Comparison of ENCODE assay signal across 10 cellular contexts in genomic region chr11:112227471-112227870, GRCh38. TPM values are rescaled to one million over a fixed set of nuclear protein-coding genes. Genes with fewer than 3 reads are reported as not detected.
DNase-seq lines count a peak whose midpoint lies in the region; ATAC-seq, FAIRE-seq and TF ChIP-seq lines count a peak whose summit lies in the region.
"Had no signal": no experiment of that assay in that cellular context is flagged by ENCODE, and none has a peak within 500 bp of the region (broad histone marks: within the 10 kb centered on the region; RNA-seq: fewer than 3 reads in every experiment).

No MANE protein-coding gene starts in this region.

- DNase-seq in SK-N-SH (no peak), pancreas (no peak), KBM-7 (no peak)
- no peak for DNase-seq in activated T-helper 2 cell treated with anti-CD3 and anti-CD28 coated beads, Interferon-gamma antibody, Interleukin-2, Interleukin-4, amounts not matched to agents 10 μg/mL and 5 μg/mL and 100 μg/mL, durations not matched to agents 14 hours and 24 hours and 36 hours (ENCODE audit: low spot score)
- DNase-seq in stimulated activated naive CD8-positive, alpha-beta T cell treated with anti-CD3 and anti-CD28 coated beads, Interleukin-15, amount 100 ng/mL, for 72 hours: no peak
- no peak for DNase-seq in activated CD4-positive, alpha-beta T cell treated with anti-CD3 and anti-CD28 coated beads for 4 hours
- DNase-seq: NCI-H2227 treated with DMSO at 0.1 percent for 48 hours had no signal

- WGBS in SK-N-SH (ENCODE audit: low lambda C conversion rate): 79% methylated on average over 3 of the region's 4 CpGs
- 94% methylated on average over 4 of the region's 4 CpGs for WGBS in pancreas, 2 donors

- peak overlapping the region; percentile 76 for H3K9ac ChIP-seq in SK-N-SH
- no peak overlapping the region for H3K9ac ChIP-seq in iPS-18a (ENCODE audit: low read length)

- H3K27ac Mint-ChIP-seq in activated T-helper 2 cell treated with anti-CD3 and anti-CD28 coated beads, Interferon-gamma antibody, Interleukin-2, Interleukin-4, amounts not matched to agents 10 μg/mL and 5 μg/mL and 100 μg/mL, durations not matched to agents 14 hours and 24 hours and 36 hours: peak overlapping the region; percentile 86
- peak overlapping the region in 1 of 2 donors; percentile 59 for H3K27ac Mint-ChIP-seq in stimulated activated naive CD8-positive, alpha-beta T cell treated with anti-CD3 and anti-CD28 coated beads, Interleukin-15, amount 100 ng/mL, for 72 hours

- no peaks in the 10 kb centered on the region for H3F3A ChIP-seq in SK-N-SH (replicated peaks; ENCODE audit: insufficient read depth)

- no peak for ATAC-seq in SK-N-SH treated with all-trans-retinoic acid at 6 μM for 48 hours
- ATAC-seq in stimulated activated naive CD8-positive, alpha-beta T cell treated with anti-CD3 and anti-CD28 coated beads, Interleukin-15, amount 100 ng/mL, for 72 hours: no peak
- no peak for ATAC-seq in pancreas

- H3K79me2 ChIP-seq in SK-N-SH (ENCODE audit: insufficient read depth): peaks cover 51% of the 10 kb centered on the region

- H2AFZ ChIP-seq in SK-N-SH (ENCODE audit: low read depth): 0 out of 2 replicates have a peak overlapping the region, but pooled peaks have one; percentile 100

- H3K27ac ChIP-seq in SK-N-SH (ENCODE audit: low read depth in 2 of 2, low read length in 1 of 2) (no peak overlapping the region), iPS-18a (ENCODE audit: low read length) (no peak overlapping the region), pancreas (no peak overlapping the region)

- CTCF ChIA-PET in SK-N-SH (lab: Yijun Ruan, JAX): interaction anchor here (1.0 to 17.1 kb wide), 3 partner anchors 48 to 361 kb away, joined by 3 to 620 read pairs (median 3); partner anchors contain the start of gene PLET1

- H3K36me3 ChIP-seq in SK-N-SH (replicated peaks in 1 of 2; ENCODE audit: control insufficient read depth in 1 of 2, insufficient read depth in 2 of 2, low read length in 1 of 2) (peaks cover 28 to 34% of the 10 kb centered on the region in 2 experiments), iPS-18a (ENCODE audit: control insufficient read depth, low read depth, low read length) (peaks cover 23% of the 10 kb centered on the region), pancreas (peaks cover 0 to 9% (median 0%) of the 10 kb centered on the region in 3 donors)

- H3K4me1 Mint-ChIP-seq in activated T-helper 2 cell treated with anti-CD3 and anti-CD28 coated beads, Interferon-gamma antibody, Interleukin-2, Interleukin-4, amounts not matched to agents 10 μg/mL and 5 μg/mL and 100 μg/mL, durations not matched to agents 14 hours and 24 hours and 36 hours (ENCODE audit: low read depth): peaks cover 18% of the 10 kb centered on the region
- peaks cover 19% of the 10 kb centered on the region for H3K4me1 Mint-ChIP-seq in stimulated activated naive CD8-positive, alpha-beta T cell treated with anti-CD3 and anti-CD28 coated beads, Interleukin-15, amount 100 ng/mL, for 72 hours

- TF ChIP-seq CTCF in SK-N-SH (IDR thresholded peaks at IDR 0.05) (no peak), pancreas (IDR thresholded peaks at IDR 0.05) (no peak)

- peak overlapping the region; percentile 89 for H3K4me3 Mint-ChIP-seq in activated T-helper 2 cell treated with anti-CD3 and anti-CD28 coated beads, Interferon-gamma antibody, Interleukin-2, Interleukin-4, amounts not matched to agents 10 μg/mL and 5 μg/mL and 100 μg/mL, durations not matched to agents 14 hours and 24 hours and 36 hours (ENCODE audit: low read depth)
- peak overlapping the region; percentile 79 to 90 for H3K4me3 Mint-ChIP-seq in stimulated activated naive CD8-positive, alpha-beta T cell treated with anti-CD3 and anti-CD28 coated beads, Interleukin-15, amount 100 ng/mL, for 72 hours

- H3K4me2 ChIP-seq in SK-N-SH: peak overlapping the region; percentile 94

- H3K4me1 ChIP-seq in SK-N-SH (ENCODE audit: control insufficient read depth in 1 of 2, insufficient read depth in 2 of 2, low read depth in 1 of 2, low read length in 1 of 2) (peaks cover 14 to 24% of the 10 kb centered on the region in 2 experiments; a peak in 3 of 4 replicates), iPS-18a (ENCODE audit: control insufficient read depth, low read depth, low read length) (peaks cover 4% of the 10 kb centered on the region), pancreas (peaks cover 0 to 14% (median 6%) of the 10 kb centered on the region in 3 donors)

- no peak for FAIRE-seq in pancreas (lab: Jason Lieb, UNC)

- in situ Hi-C loops in KBM-7 (cut with MboI; ENCODE audit: low pct_unique_long_range_greater_than_20kb, low sequenced_read_pairs): no loop called here

- H3K9me2 ChIP-seq in SK-N-SH: no peaks in the 10 kb centered on the region

- POLR2A ChIA-PET in SK-N-SH (lab: Yijun Ruan, JAX): interaction anchor here (1.2 kb wide), 1 partner anchor 36 kb away, joined by 4 read pairs; no protein-coding TSS in a partner anchor

- H3K27me3 ChIP-seq in SK-N-SH (ENCODE audit: insufficient read depth): no peaks in the 10 kb centered on the region
- peaks cover 11% of the 10 kb centered on the region for H3K27me3 ChIP-seq in iPS-18a (ENCODE audit: control insufficient read depth, insufficient read depth, low read length)
- no peaks in the 10 kb centered on the region for H3K27me3 ChIP-seq in pancreas

- intact Hi-C loops in activated T-helper 2 cell treated with anti-CD3 and anti-CD28 coated beads, Interferon-gamma antibody, Interleukin-2, Interleukin-4, amounts not matched to agents 10 μg/mL and 5 μg/mL and 100 μg/mL, durations not matched to agents 14 hours and 24 hours and 36 hours (cut with micrococcal nuclease): loop anchor here (2.0 to 10.0 kb wide), 3 partner anchors 301 to 1547 kb away; partner anchors contain the start of genes CLDN25 and ZW10
- intact Hi-C loops in pancreas (cut with DNase I): no loop called here

- no peaks in the 10 kb centered on the region for H4K20me1 ChIP-seq in SK-N-SH (ENCODE audit: insufficient read depth)

- H3K36me3 Mint-ChIP-seq in activated T-helper 2 cell treated with anti-CD3 and anti-CD28 coated beads, Interferon-gamma antibody, Interleukin-2, Interleukin-4, amounts not matched to agents 10 μg/mL and 5 μg/mL and 100 μg/mL, durations not matched to agents 14 hours and 24 hours and 36 hours (ENCODE audit: low read depth): peaks cover 40% of the 10 kb centered on the region

- no peaks in the 10 kb centered on the region for H3K9me3 Mint-ChIP-seq in activated T-helper 2 cell treated with anti-CD3 and anti-CD28 coated beads, Interferon-gamma antibody, Interleukin-2, Interleukin-4, amounts not matched to agents 10 μg/mL and 5 μg/mL and 100 μg/mL, durations not matched to agents 14 hours and 24 hours and 36 hours
- no peaks in the 10 kb centered on the region for H3K9me3 Mint-ChIP-seq in stimulated activated naive CD8-positive, alpha-beta T cell treated with anti-CD3 and anti-CD28 coated beads, Interleukin-15, amount 100 ng/mL, for 72 hours

- no peak for TF ChIP-seq RAD21 in SK-N-SH (IDR thresholded peaks at IDR 0.05; ENCODE audit: low read length)

- H3K4me3 ChIP-seq in SK-N-SH (ENCODE audit: low read depth in 2 of 2, low read length in 1 of 2) (peak overlapping the region; percentile 71 to 91), iPS-18a (ENCODE audit: low read length) (peak overlapping the region; percentile 85), pancreas (peak overlapping the region in 2 of 4 donors; percentile 83 to 92)

- H3K9me3 ChIP-seq in SK-N-SH (no peaks in the 10 kb centered on the region), iPS-18a (ENCODE audit: control insufficient read depth, low read depth, low read length) (no peaks in the 10 kb centered on the region), pancreas (no peaks in the 10 kb centered on the region)

- no peak for TF ChIP-seq EP300 in SK-N-SH (IDR thresholded peaks at IDR 0.05; ENCODE audit: borderline replicate concordance in 1 of 2, low read depth in 1 of 2, low read length in 1 of 2)

- peaks cover 2% of the 10 kb centered on the region for H3K27me3 Mint-ChIP-seq in activated T-helper 2 cell treated with anti-CD3 and anti-CD28 coated beads, Interferon-gamma antibody, Interleukin-2, Interleukin-4, amounts not matched to agents 10 μg/mL and 5 μg/mL and 100 μg/mL, durations not matched to agents 14 hours and 24 hours and 36 hours (ENCODE audit: low read depth)
- no peaks in the 10 kb centered on the region for H3K27me3 Mint-ChIP-seq in stimulated activated naive CD8-positive, alpha-beta T cell treated with anti-CD3 and anti-CD28 coated beads, Interleukin-15, amount 100 ng/mL, for 72 hours

TF ChIP-seq in SK-N-SH, 30 proteins besides CTCF, POLR2A, EP300 and RAD21 (continues in another document):
- no peak for TF ChIP-seq EZH2phosphoT487 (IDR thresholded peaks at IDR 0.05; ENCODE audit: borderline replicate concordance, low read depth)

TF ChIP-seq in SK-N-SH treated with all-trans-retinoic acid at 6 μM for 48 hours, 23 proteins besides CTCF, POLR2A, EP300 and RAD21 (continues in another document):
- no peak for TF ChIP-seq ZC3H10 (CRISPR knock-in tag; IDR thresholded peaks at IDR 0.05)

RNA-seq across cellular contexts. Expression of gene PTS, which starts 1.2 kb away (rescaled TPM):
- polyA plus RNA-seq in SK-N-SH (2012; rRNA removed): 50.0 and 54.0 TPM in 2 replicates
- 59.5 and 76.1 TPM in 2 replicates for polyA plus RNA-seq in SK-N-SH (2012; cell fraction: cytosol; rRNA removed)
- 34.1 and 63.7 TPM in 2 replicates for polyA plus RNA-seq in SK-N-SH (2012; cell fraction: nucleus; rRNA removed)
- total RNA-seq in activated T-helper 2 cell treated with anti-CD3 and anti-CD28 coated beads, Interferon-gamma antibody, Interleukin-2, Interleukin-4, amounts not matched to agents 10 μg/mL and 5 μg/mL and 100 μg/mL, durations not matched to agents 14 hours and 24 hours and 36 hours: 30.5 and 33.4 TPM in 2 replicates
- total RNA-seq in pancreas: 10 to 100 TPM in 3 of 6 donors, 1 to 10 TPM in 3; 7.0 to 15.3 (median 10.5) TPM
- 10 to 100 TPM; 33.0 to 41.5 TPM for polyA plus RNA-seq in pancreas

RNA-seq across cellular contexts. Expression of gene PLET1, which starts 33.2 kb away (rescaled TPM):
- not detected in 2 replicates for polyA plus RNA-seq in SK-N-SH (2012; rRNA removed)
- not detected in 2 replicates for polyA plus RNA-seq in SK-N-SH (2012; cell fraction: cytosol; rRNA removed)
- not detected in 2 replicates for polyA plus RNA-seq in SK-N-SH (2012; cell fraction: nucleus; rRNA removed)
- not detected in 2 replicates for total RNA-seq in activated T-helper 2 cell treated with anti-CD3 and anti-CD28 coated beads, Interferon-gamma antibody, Interleukin-2, Interleukin-4, amounts not matched to agents 10 μg/mL and 5 μg/mL and 100 μg/mL, durations not matched to agents 14 hours and 24 hours and 36 hours
- total RNA-seq in pancreas: not detected
- polyA plus RNA-seq in pancreas: not detected
- total RNA-seq: sciatic nerve had no signal

RNA-seq across cellular contexts. Expression of gene BCO2, which starts 52.2 kb away (rescaled TPM):
- polyA plus RNA-seq in SK-N-SH (2012; rRNA removed) (0.87 and 1.2 TPM in 2 replicates), pancreas (1 to 10 TPM; 3.4 to 10.0 TPM)
- polyA plus RNA-seq in SK-N-SH (2012; cell fraction: cytosol; rRNA removed): 0.35 and 0.58 TPM in 2 replicates
- polyA plus RNA-seq in SK-N-SH (2012; cell fraction: nucleus; rRNA removed): 2.2 and 5.0 TPM in 2 replicates
- total RNA-seq in activated T-helper 2 cell treated with anti-CD3 and anti-CD28 coated beads, Interferon-gamma antibody, Interleukin-2, Interleukin-4, amounts not matched to agents 10 μg/mL and 5 μg/mL and 100 μg/mL, durations not matched to agents 14 hours and 24 hours and 36 hours: 1.2 and 1.4 TPM in 2 replicates
- 1 to 10 TPM in 5 of 6 donors, under 1 TPM in 1; 0.59 to 4.1 (median 1.7) TPM for total RNA-seq in pancreas
